Comparison of ENCODE assay signal across 1 cellular context in genomic region chr3:71210257-71211002, GRCh38.
TF ChIP-seq lines count a peak whose summit lies in the region.

No MANE protein-coding gene starts in this region.

TF ChIP-seq in HepG2, 621 proteins besides CTCF, POLR2A, EP300 and RAD21 (continued from another document and continues in another):
- no peak for TF ChIP-seq ARNT2 (CRISPR knock-in tag; IDR thresholded peaks at IDR 0.05; ENCODE audit: low read depth)
- peak; percentile 64; the same call in 1 of the 2 replicates for TF ChIP-seq ATF2 (CRISPR knock-in tag; IDR thresholded peaks at IDR 0.05)
- no peak for TF ChIP-seq ZNF562 (CRISPR knock-in tag; IDR thresholded peaks at IDR 0.05; ENCODE audit: borderline replicate concordance)
- no peak for TF ChIP-seq ZNF34 (CRISPR knock-in tag; IDR thresholded peaks at IDR 0.05; ENCODE audit: borderline replicate concordance)
- peak; percentile 51 for TF ChIP-seq FOSL2 (CRISPR knock-in tag; IDR thresholded peaks at IDR 0.05)
- TF ChIP-seq ISL2 (CRISPR knock-in tag; IDR thresholded peaks at IDR 0.05): peak; percentile 64
- TF ChIP-seq RXRB (CRISPR knock-in tag; IDR thresholded peaks at IDR 0.05; ENCODE audit: borderline replicate concordance): peak; percentile 45; the same call in 1 of the 2 replicates
- 0 out of 2 replicates have a peak, but pooled peaks have one; percentile 22 for TF ChIP-seq TAF1 (CRISPR knock-in tag; IDR thresholded peaks at IDR 0.05)
- TF ChIP-seq MLX (CRISPR knock-in tag; IDR thresholded peaks at IDR 0.05): no peak
- TF ChIP-seq SMC3 (IDR thresholded peaks at IDR 0.05; ENCODE audit: low read length): peak; percentile 19; the same call in 1 of the 2 replicates
- TF ChIP-seq ZNF749 (CRISPR knock-in tag; IDR thresholded peaks at IDR 0.05; ENCODE audit: borderline replicate concordance): peak; percentile 58; the same call in 1 of the 2 replicates
- no peak for TF ChIP-seq MBNL3 (CRISPR knock-in tag; conservative IDR thresholded peaks at IDR 0.05)
- TF ChIP-seq SSRP1 (CRISPR knock-in tag; IDR thresholded peaks at IDR 0.05): no peak
- TF ChIP-seq AHDC1 (CRISPR knock-in tag; IDR thresholded peaks at IDR 0.05; ENCODE audit: borderline replicate concordance): peak; percentile 42; the same call in 1 of the 2 replicates
- no peak for TF ChIP-seq ZNF446 (CRISPR knock-in tag; IDR thresholded peaks at IDR 0.05)
- TF ChIP-seq TSC22D2 (CRISPR knock-in tag; IDR thresholded peaks at IDR 0.05; ENCODE audit: borderline replicate concordance): no peak
- TF ChIP-seq SIN3A (IDR thresholded peaks at IDR 0.05; ENCODE audit: borderline replicate concordance, low read depth, low read length): no peak
- TF ChIP-seq AHR (CRISPR knock-in tag; IDR thresholded peaks at IDR 0.05): no peak
- no peak for TF ChIP-seq TEAD3 (CRISPR knock-in tag; optimal IDR thresholded peaks at IDR 0.05; ENCODE audit: borderline replicate concordance)
- TF ChIP-seq ZNF207 (IDR thresholded peaks at IDR 0.05; ENCODE audit: borderline replicate concordance): no peak
- TF ChIP-seq HNF4A (CRISPR knock-in tag; IDR thresholded peaks at IDR 0.05): peak; percentile 36; the same call in 1 of the 2 replicates
- no peak for TF ChIP-seq CREB3 (CRISPR knock-in tag; IDR thresholded peaks at IDR 0.05)
- no peak for TF ChIP-seq ZBTB37 (CRISPR knock-in tag; IDR thresholded peaks at IDR 0.05)
- TF ChIP-seq NFIC (IDR thresholded peaks at IDR 0.05; ENCODE audit: low read length): no peak
- TF ChIP-seq RFX1 (IDR thresholded peaks at IDR 0.05): no peak
- no peak for TF ChIP-seq RXRA (CRISPR knock-in tag; IDR thresholded peaks at IDR 0.05)
- TF ChIP-seq KAT7 (CRISPR knock-in tag; IDR thresholded peaks at IDR 0.05; ENCODE audit: borderline replicate concordance): 0 out of 2 replicates have a peak, but pooled peaks have one; percentile 26
- no peak for TF ChIP-seq ZNF101 (CRISPR knock-in tag; IDR thresholded peaks at IDR 0.05; ENCODE audit: borderline replicate concordance, low read depth)
- TF ChIP-seq ZNF770 (CRISPR knock-in tag; IDR thresholded peaks at IDR 0.05): no peak
- no peak for TF ChIP-seq ELF1 (CRISPR knock-in tag; IDR thresholded peaks at IDR 0.05)
- TF ChIP-seq ZNF350 (CRISPR knock-in tag; IDR thresholded peaks at IDR 0.05; ENCODE audit: borderline replicate concordance, low read depth): no peak
- TF ChIP-seq ZNF33B (CRISPR knock-in tag; IDR thresholded peaks at IDR 0.05): no peak
- peak; percentile 61; the same call in 1 of the 2 replicates for TF ChIP-seq ZHX1 (CRISPR knock-in tag; IDR thresholded peaks at IDR 0.05; ENCODE audit: low read depth)
- no peak for TF ChIP-seq MEF2D (CRISPR knock-in tag; IDR thresholded peaks at IDR 0.05)
- no peak for TF ChIP-seq ZNF670 (CRISPR knock-in tag; IDR thresholded peaks at IDR 0.05; ENCODE audit: borderline replicate concordance)
- no peak for TF ChIP-seq ZNF20 (CRISPR knock-in tag; IDR thresholded peaks at IDR 0.05)
- TF ChIP-seq MXD3 (CRISPR knock-in tag; IDR thresholded peaks at IDR 0.05): no peak
- TF ChIP-seq ZBED4 (CRISPR knock-in tag; IDR thresholded peaks at IDR 0.05; ENCODE audit: borderline replicate concordance): no peak
- 0 out of 2 replicates have a peak, but pooled peaks have one; percentile 56 for TF ChIP-seq CBX5 (CRISPR knock-in tag; IDR thresholded peaks at IDR 0.05; ENCODE audit: borderline replicate concordance)
- 0 out of 2 replicates have a peak, but pooled peaks have one; percentile 37 for TF ChIP-seq HOXA3 (CRISPR knock-in tag; IDR thresholded peaks at IDR 0.05)
- TF ChIP-seq ZNF10 (CRISPR knock-in tag; IDR thresholded peaks at IDR 0.05; ENCODE audit: borderline replicate concordance, low read depth): no peak
- TF ChIP-seq ZNF558 (CRISPR knock-in tag; IDR thresholded peaks at IDR 0.05; ENCODE audit: borderline replicate concordance): no peak
- TF ChIP-seq ZNF12 (CRISPR knock-in tag; IDR thresholded peaks at IDR 0.05): no peak
